In the genomic region with DNA sequence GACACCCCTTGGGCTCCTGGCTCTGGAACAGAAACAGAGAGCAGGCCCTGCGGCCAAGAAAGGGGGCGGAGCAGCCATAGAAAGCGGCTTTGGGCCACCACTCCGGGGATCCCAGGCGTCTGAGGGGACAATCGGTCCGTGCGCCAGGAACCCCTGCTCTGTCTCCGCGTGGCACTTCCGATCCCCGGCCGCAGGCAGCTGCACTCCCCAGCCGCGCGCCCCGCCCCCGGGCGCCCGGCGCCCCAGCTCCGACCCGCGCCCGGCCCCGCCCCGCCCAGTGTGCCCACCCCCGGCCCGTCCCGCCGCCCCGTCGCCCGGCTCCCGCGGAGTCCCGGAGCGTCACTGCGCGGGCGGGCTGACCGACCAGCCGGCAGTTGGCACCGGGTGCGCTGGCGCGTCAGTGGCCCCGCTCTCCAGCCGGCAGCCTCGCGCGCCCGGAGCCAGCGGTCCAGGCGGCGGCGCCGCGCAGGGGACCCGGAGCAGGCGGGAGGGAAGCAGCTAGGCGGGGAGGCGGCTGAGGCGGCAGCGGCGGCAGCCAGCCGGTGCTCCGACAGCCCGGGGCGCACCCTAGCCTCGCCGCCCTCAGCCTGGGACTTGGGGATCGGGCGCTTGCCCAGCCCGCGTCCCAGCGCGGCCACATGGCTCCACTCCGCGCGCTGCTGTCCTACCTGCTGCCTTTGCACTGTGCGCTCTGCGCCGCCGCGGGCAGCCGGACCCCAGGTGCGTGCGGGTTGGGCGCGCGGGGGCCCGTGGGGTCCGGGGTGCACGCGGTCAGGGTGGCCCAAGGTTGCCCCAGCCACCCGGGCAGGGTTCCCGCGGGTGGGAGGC, we compare ENCODE assay signal across 1 cellular context.
TF ChIP-seq lines count a peak whose summit lies in the region.

A gene with protein sequence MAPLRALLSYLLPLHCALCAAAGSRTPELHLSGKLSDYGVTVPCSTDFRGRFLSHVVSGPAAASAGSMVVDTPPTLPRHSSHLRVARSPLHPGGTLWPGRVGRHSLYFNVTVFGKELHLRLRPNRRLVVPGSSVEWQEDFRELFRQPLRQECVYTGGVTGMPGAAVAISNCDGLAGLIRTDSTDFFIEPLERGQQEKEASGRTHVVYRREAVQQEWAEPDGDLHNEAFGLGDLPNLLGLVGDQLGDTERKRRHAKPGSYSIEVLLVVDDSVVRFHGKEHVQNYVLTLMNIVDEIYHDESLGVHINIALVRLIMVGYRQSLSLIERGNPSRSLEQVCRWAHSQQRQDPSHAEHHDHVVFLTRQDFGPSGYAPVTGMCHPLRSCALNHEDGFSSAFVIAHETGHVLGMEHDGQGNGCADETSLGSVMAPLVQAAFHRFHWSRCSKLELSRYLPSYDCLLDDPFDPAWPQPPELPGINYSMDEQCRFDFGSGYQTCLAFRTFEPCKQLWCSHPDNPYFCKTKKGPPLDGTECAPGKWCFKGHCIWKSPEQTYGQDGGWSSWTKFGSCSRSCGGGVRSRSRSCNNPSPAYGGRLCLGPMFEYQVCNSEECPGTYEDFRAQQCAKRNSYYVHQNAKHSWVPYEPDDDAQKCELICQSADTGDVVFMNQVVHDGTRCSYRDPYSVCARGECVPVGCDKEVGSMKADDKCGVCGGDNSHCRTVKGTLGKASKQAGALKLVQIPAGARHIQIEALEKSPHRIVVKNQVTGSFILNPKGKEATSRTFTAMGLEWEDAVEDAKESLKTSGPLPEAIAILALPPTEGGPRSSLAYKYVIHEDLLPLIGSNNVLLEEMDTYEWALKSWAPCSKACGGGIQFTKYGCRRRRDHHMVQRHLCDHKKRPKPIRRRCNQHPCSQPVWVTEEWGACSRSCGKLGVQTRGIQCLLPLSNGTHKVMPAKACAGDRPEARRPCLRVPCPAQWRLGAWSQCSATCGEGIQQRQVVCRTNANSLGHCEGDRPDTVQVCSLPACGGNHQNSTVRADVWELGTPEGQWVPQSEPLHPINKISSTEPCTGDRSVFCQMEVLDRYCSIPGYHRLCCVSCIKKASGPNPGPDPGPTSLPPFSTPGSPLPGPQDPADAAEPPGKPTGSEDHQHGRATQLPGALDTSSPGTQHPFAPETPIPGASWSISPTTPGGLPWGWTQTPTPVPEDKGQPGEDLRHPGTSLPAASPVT (plus strand): TSS at position 342 of the 828 bp plus-strand sequence. CDS start 297 bp downstream, at position 639.

TF ChIP-seq in HEK293, 187 proteins besides CTCF, POLR2A, EP300 and RAD21 (continued from another document):
- TF ChIP-seq, protein P1, sequence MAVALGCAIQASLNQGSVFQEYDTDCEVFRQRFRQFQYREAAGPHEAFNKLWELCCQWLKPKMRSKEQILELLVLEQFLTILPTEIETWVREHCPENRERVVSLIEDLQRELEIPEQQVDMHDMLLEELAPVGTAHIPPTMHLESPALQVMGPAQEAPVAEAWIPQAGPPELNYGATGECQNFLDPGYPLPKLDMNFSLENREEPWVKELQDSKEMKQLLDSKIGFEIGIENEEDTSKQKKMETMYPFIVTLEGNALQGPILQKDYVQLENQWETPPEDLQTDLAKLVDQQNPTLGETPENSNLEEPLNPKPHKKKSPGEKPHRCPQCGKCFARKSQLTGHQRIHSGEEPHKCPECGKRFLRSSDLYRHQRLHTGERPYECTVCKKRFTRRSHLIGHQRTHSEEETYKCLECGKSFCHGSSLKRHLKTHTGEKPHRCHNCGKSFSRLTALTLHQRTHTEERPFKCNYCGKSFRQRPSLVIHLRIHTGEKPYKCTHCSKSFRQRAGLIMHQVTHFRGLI (tag by site-specific recombination; IDR thresholded peaks at IDR 0.05): 0 out of 2 replicates have a peak, but pooled peaks have one; percentile 45
- TF ChIP-seq ZNF707 (tag by site-specific recombination; IDR thresholded peaks at IDR 0.05) (no peak), ZXDB (tag by site-specific recombination; IDR thresholded peaks at IDR 0.05) (0 out of 2 replicates have a peak, but pooled peaks have one; percentile 14), ZIC2 (tag by site-specific recombination; IDR thresholded peaks at IDR 0.05) (peak; percentile 64), ZBTB48 (tag by site-specific recombination; IDR thresholded peaks at IDR 0.05) (peak; percentile 59)
- TF ChIP-seq, protein P2, sequence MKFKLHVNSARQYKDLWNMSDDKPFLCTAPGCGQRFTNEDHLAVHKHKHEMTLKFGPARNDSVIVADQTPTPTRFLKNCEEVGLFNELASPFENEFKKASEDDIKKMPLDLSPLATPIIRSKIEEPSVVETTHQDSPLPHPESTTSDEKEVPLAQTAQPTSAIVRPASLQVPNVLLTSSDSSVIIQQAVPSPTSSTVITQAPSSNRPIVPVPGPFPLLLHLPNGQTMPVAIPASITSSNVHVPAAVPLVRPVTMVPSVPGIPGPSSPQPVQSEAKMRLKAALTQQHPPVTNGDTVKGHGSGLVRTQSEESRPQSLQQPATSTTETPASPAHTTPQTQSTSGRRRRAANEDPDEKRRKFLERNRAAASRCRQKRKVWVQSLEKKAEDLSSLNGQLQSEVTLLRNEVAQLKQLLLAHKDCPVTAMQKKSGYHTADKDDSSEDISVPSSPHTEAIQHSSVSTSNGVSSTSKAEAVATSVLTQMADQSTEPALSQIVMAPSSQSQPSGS (tag by site-specific recombination; IDR thresholded peaks at IDR 0.05; ENCODE audit: low read depth): no peak
- TF ChIP-seq, protein P3, sequence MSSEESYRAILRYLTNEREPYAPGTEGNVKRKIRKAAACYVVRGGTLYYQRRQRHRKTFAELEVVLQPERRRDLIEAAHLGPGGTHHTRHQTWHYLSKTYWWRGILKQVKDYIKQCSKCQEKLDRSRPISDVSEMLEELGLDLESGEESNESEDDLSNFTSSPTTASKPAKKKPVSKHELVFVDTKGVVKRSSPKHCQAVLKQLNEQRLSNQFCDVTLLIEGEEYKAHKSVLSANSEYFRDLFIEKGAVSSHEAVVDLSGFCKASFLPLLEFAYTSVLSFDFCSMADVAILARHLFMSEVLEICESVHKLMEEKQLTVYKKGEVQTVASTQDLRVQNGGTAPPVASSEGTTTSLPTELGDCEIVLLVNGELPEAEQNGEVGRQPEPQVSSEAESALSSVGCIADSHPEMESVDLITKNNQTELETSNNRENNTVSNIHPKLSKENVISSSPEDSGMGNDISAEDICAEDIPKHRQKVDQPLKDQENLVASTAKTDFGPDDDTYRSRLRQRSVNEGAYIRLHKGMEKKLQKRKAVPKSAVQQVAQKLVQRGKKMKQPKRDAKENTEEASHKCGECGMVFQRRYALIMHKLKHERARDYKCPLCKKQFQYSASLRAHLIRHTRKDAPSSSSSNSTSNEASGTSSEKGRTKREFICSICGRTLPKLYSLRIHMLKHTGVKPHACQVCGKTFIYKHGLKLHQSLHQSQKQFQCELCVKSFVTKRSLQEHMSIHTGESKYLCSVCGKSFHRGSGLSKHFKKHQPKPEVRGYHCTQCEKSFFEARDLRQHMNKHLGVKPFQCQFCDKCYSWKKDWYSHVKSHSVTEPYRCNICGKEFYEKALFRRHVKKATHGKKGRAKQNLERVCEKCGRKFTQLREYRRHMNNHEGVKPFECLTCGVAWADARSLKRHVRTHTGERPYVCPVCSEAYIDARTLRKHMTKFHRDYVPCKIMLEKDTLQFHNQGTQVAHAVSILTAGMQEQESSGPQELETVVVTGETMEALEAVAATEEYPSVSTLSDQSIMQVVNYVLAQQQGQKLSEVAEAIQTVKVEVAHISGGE (tag by site-specific recombination; conservative IDR thresholded peaks at IDR 0.05; ENCODE audit: low read depth): peak; percentile 50
- TF ChIP-seq, protein P4, sequence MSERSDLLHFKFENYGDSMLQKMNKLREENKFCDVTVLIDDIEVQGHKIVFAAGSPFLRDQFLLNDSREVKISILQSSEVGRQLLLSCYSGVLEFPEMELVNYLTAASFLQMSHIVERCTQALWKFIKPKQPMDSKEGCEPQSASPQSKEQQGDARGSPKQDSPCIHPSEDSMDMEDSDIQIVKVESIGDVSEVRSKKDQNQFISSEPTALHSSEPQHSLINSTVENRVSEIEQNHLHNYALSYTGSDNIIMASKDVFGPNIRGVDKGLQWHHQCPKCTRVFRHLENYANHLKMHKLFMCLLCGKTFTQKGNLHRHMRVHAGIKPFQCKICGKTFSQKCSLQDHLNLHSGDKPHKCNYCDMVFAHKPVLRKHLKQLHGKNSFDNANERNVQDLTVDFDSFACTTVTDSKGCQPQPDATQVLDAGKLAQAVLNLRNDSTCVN (tag by site-specific recombination; optimal IDR thresholded peaks at IDR 0.05): peak; percentile 35
